Comparison of ENCODE assay signal across 9 cellular contexts in genomic region chr12:25756974-25757665, GRCh38.
"Had no signal": no experiment of that assay in that cellular context is flagged by ENCODE, and none has a peak within 500 bp of the region (broad histone marks: within the 10 kb centered on the region; RNA-seq: fewer than 3 reads in every experiment).

No MANE protein-coding gene starts in this region.

- DNase-seq: activated CD4-positive, alpha-beta T cell treated with anti-CD3 and anti-CD28 coated beads, Interleukin-2, amount 10 ng/mL, durations not matched to agents 24 days and 14 days; activated CD8-positive, alpha-beta memory T cell treated with anti-CD3 and anti-CD28 coated beads for 24 hours; activated naive CD4-positive, alpha-beta T cell treated with anti-CD3 and anti-CD28 coated beads for 36 hours; colonic mucosa; foreskin melanocyte; heart right ventricle; small intestine; thyroid gland had no signal

- H3K27ac Mint-ChIP-seq: activated CD4-positive, alpha-beta T cell treated with anti-CD3 and anti-CD28 coated beads, Interleukin-2, amount 10 ng/mL, durations not matched to agents 24 days and 14 days; activated naive CD4-positive, alpha-beta T cell treated with anti-CD3 and anti-CD28 coated beads for 36 hours; WTC11 had no signal

- ATAC-seq: heart right ventricle, WTC11 had no signal

- H3K4me1 Mint-ChIP-seq: activated CD4-positive, alpha-beta T cell treated with anti-CD3 and anti-CD28 coated beads, Interleukin-2, amount 10 ng/mL, durations not matched to agents 24 days and 14 days had no signal

- H3K36me3 Mint-ChIP-seq: WTC11 had no signal

- H3K4me3 Mint-ChIP-seq: activated CD4-positive, alpha-beta T cell treated with anti-CD3 and anti-CD28 coated beads, Interleukin-2, amount 10 ng/mL, durations not matched to agents 24 days and 14 days; activated naive CD4-positive, alpha-beta T cell treated with anti-CD3 and anti-CD28 coated beads for 36 hours; WTC11 had no signal

- H3K9me3 Mint-ChIP-seq: activated CD4-positive, alpha-beta T cell treated with anti-CD3 and anti-CD28 coated beads, Interleukin-2, amount 10 ng/mL, durations not matched to agents 24 days and 14 days; activated naive CD4-positive, alpha-beta T cell treated with anti-CD3 and anti-CD28 coated beads for 36 hours; WTC11 had no signal
